8 cellular contexts compared by ENCODE assay signal in genomic region chr13:48533207-48533499, GRCh38.
A peak's percentile ranks its signal among the peaks of the same experiment; 100 is the strongest.
DNase-seq lines count a peak whose midpoint lies in the region; ATAC-seq lines count a peak whose summit lies in the region.

No MANE protein-coding gene starts in this region.

- H3K4me1 ChIP-seq in HUES48 (ENCODE audit: control insufficient read depth, insufficient read depth, low read length) = peaks cover 14% of the 10 kb centered on the region

- no peaks in the 10 kb centered on the region for H3K9me3 ChIP-seq in HUES48 (ENCODE audit: control insufficient read depth, insufficient read depth, low read length)

- no peaks in the 10 kb centered on the region for H3K36me3 ChIP-seq in HUES48 (ENCODE audit: control insufficient read depth, insufficient read depth, low read length)

- H3K9ac ChIP-seq in HUES48 (ENCODE audit: low read depth, low read length) = peak overlapping the region; percentile 74

- peak overlapping the region; percentile 88 for H3K4me3 Mint-ChIP-seq in activated naive CD8-positive, alpha-beta T cell treated with anti-CD3 and anti-CD28 coated beads, Interleukin-2, amount 50 U/mL, for 24 hours
- peak overlapping the region; percentile 84 for H3K4me3 Mint-ChIP-seq in stimulated activated effector memory CD8-positive, alpha-beta T cell treated with anti-CD3 and anti-CD28 coated beads, Interleukin-12 subunit alpha, Interleukin-12 subunit beta, amount 100 ng/mL, for 72 hours

- peaks cover 30% of the 10 kb centered on the region for H3K4me1 Mint-ChIP-seq in activated naive CD8-positive, alpha-beta T cell treated with anti-CD3 and anti-CD28 coated beads, Interleukin-2, amount 50 U/mL, for 24 hours
- H3K4me1 Mint-ChIP-seq in stimulated activated effector memory CD8-positive, alpha-beta T cell treated with anti-CD3 and anti-CD28 coated beads, Interleukin-12 subunit alpha, Interleukin-12 subunit beta, amount 100 ng/mL, for 72 hours = peaks cover 30% of the 10 kb centered on the region

- peaks cover 5% of the 10 kb centered on the region for H3K36me3 Mint-ChIP-seq in activated naive CD8-positive, alpha-beta T cell treated with anti-CD3 and anti-CD28 coated beads, Interleukin-2, amount 50 U/mL, for 24 hours (ENCODE audit: low read depth)
- H3K36me3 Mint-ChIP-seq in stimulated activated effector memory CD8-positive, alpha-beta T cell treated with anti-CD3 and anti-CD28 coated beads, Interleukin-12 subunit alpha, Interleukin-12 subunit beta, amount 100 ng/mL, for 72 hours = peaks cover 24% of the 10 kb centered on the region

- no peaks in the 10 kb centered on the region for H3K27me3 ChIP-seq in HUES48 (ENCODE audit: control insufficient read depth, insufficient read depth, low read length)

- H3K27me3 Mint-ChIP-seq in activated naive CD8-positive, alpha-beta T cell treated with anti-CD3 and anti-CD28 coated beads, Interleukin-2, amount 50 U/mL, for 24 hours = peaks cover 2% of the 10 kb centered on the region

- H3K27ac ChIP-seq in HUES48 (ENCODE audit: low read depth, low read length) = peak overlapping the region; percentile 97

- H3K4me3 ChIP-seq in HUES48 (ENCODE audit: low read depth, low read length) (peak overlapping the region; percentile 77), iPS-11a (ENCODE audit: low read depth, low read length) (peak overlapping the region; percentile 63)

- H3K9me3 Mint-ChIP-seq in activated naive CD8-positive, alpha-beta T cell treated with anti-CD3 and anti-CD28 coated beads, Interleukin-2, amount 50 U/mL, for 24 hours = peaks cover 5% of the 10 kb centered on the region
- peaks cover 15% of the 10 kb centered on the region for H3K9me3 Mint-ChIP-seq in stimulated activated effector memory CD8-positive, alpha-beta T cell treated with anti-CD3 and anti-CD28 coated beads, Interleukin-12 subunit alpha, Interleukin-12 subunit beta, amount 100 ng/mL, for 72 hours

- ATAC-seq in activated naive CD8-positive, alpha-beta T cell treated with anti-CD3 and anti-CD28 coated beads, Interleukin-2, amount 50 U/mL, for 24 hours = no peak
- no peak for ATAC-seq in stimulated activated effector memory CD8-positive, alpha-beta T cell treated with anti-CD3 and anti-CD28 coated beads, Interleukin-12 subunit alpha, Interleukin-12 subunit beta, amount 100 ng/mL, for 72 hours
- ATAC-seq in GM21423 (IDR thresholded peaks at IDR 0.05; ENCODE audit: unreplicated experiment) (no peak), GM21360 (IDR thresholded peaks at IDR 0.05; ENCODE audit: unreplicated experiment) (no peak)

- H3K27ac Mint-ChIP-seq in activated naive CD8-positive, alpha-beta T cell treated with anti-CD3 and anti-CD28 coated beads, Interleukin-2, amount 50 U/mL, for 24 hours = peak overlapping the region; percentile 86
- peak overlapping the region; percentile 98 for H3K27ac Mint-ChIP-seq in stimulated activated effector memory CD8-positive, alpha-beta T cell treated with anti-CD3 and anti-CD28 coated beads, Interleukin-12 subunit alpha, Interleukin-12 subunit beta, amount 100 ng/mL, for 72 hours

- DNase-seq in activated naive CD8-positive, alpha-beta T cell treated with anti-CD3 and anti-CD28 coated beads, Interleukin-2, amount 50 U/mL, for 24 hours = no peak
- no peak for DNase-seq in stimulated activated effector memory CD8-positive, alpha-beta T cell treated with anti-CD3 and anti-CD28 coated beads, Interleukin-12 subunit alpha, Interleukin-12 subunit beta, amount 100 ng/mL, for 72 hours (ENCODE audit: low spot score in 2 of 2)
- DNase-seq in foreskin melanocyte = no peak
- no peak for DNase-seq in NCI-H510A (lab: John Stamatoyannopoulos, UW)
